8 cellular contexts compared by ENCODE assay signal in genomic region chr2:237700583-237701032, GRCh38.
A peak's percentile ranks its signal among the peaks of the same experiment; 100 is the strongest.
DNase-seq lines count a peak whose midpoint lies in the region; ATAC-seq and TF ChIP-seq lines count a peak whose summit lies in the region.

No MANE protein-coding gene starts in this region.

- no peaks in the 10 kb centered on the region for H3K9me3 Mint-ChIP-seq in T-helper 1 cell treated with Interleukin-12 subunit alpha and Interleukin-12 subunit beta and Interleukin-4 antibody, amounts not matched to agents 30 μg/mL and 1 μg/mL, for 36 hours

- no peaks in the 10 kb centered on the region for H3K27me3 ChIP-seq in BLaER1 treated with 17β-estradiol and CSF1 and Interleukin-3, amounts not matched to agents 10 nM and 100 nM
- no peaks in the 10 kb centered on the region for H3K27me3 ChIP-seq in lung (ENCODE audit: control insufficient read depth, insufficient read depth)

- H3K4me2 ChIP-seq in BLaER1 treated with 17β-estradiol and CSF1 and Interleukin-3, amounts not matched to agents 10 nM and 100 nM: peak overlapping the region; percentile 94 to 100 (median 98)

- DNase-seq in astrocyte of the cerebellum (ENCODE audit: low read depth) (peak; percentile 97), lung (ENCODE audit: low spot score) (no peak), hippocampal formation (lab: John Stamatoyannopoulos, UW) (no peak), SKM-1 treated with dmso at 0.1 percent for 144 hours (lab: John Stamatoyannopoulos, UW; ENCODE audit: unreplicated experiment) (no peak)
- peak; percentile 82 to 83 for DNase-seq in stimulated activated CD8-positive, alpha-beta memory T cell treated with anti-CD3 and anti-CD28 coated beads, Interleukin-15, amount 100 ng/mL, for 48 hours (ENCODE audit: low read depth in 2 of 2)

- 10 to 21% methylated on average over 11 of the region's 11 CpGs for WGBS in lung, 2 donors

- H3K4me3 ChIP-seq in BLaER1 treated with 17β-estradiol and CSF1 and Interleukin-3, amounts not matched to agents 10 nM and 100 nM: peak overlapping the region; percentile 5 to 57 (median 46); a peak in 14 of 20 replicates
- H3K4me3 ChIP-seq in astrocyte of the cerebellum (ENCODE audit: low read depth, low read length) (no peak overlapping the region), lung (no peak overlapping the region)

- peaks cover 100% of the 10 kb centered on the region in 10 experiments for H3K4me1 ChIP-seq in BLaER1 treated with 17β-estradiol and CSF1 and Interleukin-3, amounts not matched to agents 10 nM and 100 nM
- peaks cover 57 to 72% of the 10 kb centered on the region in 2 donors for H3K4me1 ChIP-seq in lung (ENCODE audit: control insufficient read depth in 2 of 2, insufficient read depth in 2 of 2, low read length in 2 of 2)

- peaks cover 84% of the 10 kb centered on the region for H3K4me1 Mint-ChIP-seq in T-helper 1 cell treated with Interleukin-12 subunit alpha and Interleukin-12 subunit beta and Interleukin-4 antibody, amounts not matched to agents 30 μg/mL and 1 μg/mL, for 36 hours (ENCODE audit: low read depth)

- peak overlapping the region; percentile 92 for H3K27ac Mint-ChIP-seq in T-helper 1 cell treated with Interleukin-12 subunit alpha and Interleukin-12 subunit beta and Interleukin-4 antibody, amounts not matched to agents 30 μg/mL and 1 μg/mL, for 36 hours

- no peaks in the 10 kb centered on the region; a peak in 1 of 22 replicates for H3K9me3 ChIP-seq in BLaER1 treated with 17β-estradiol and CSF1 and Interleukin-3, amounts not matched to agents 10 nM and 100 nM (replicated peaks in 1 of 11)
- H3K9me3 ChIP-seq in lung (ENCODE audit: control insufficient read depth in 2 of 2, insufficient read depth in 1 of 2, low read length in 1 of 2): no peaks in the 10 kb centered on the region

- H4K20me1 ChIP-seq in BLaER1 treated with 17β-estradiol and CSF1 and Interleukin-3, amounts not matched to agents 10 nM and 100 nM: peaks cover 90 to 100% (median 99%) of the 10 kb centered on the region in 11 experiments

- peak overlapping the region; percentile 63 to 99 (median 78); a peak in 21 of 22 replicates for H3K9ac ChIP-seq in BLaER1 treated with 17β-estradiol and CSF1 and Interleukin-3, amounts not matched to agents 10 nM and 100 nM

- H3K27ac ChIP-seq in BLaER1 treated with 17β-estradiol and CSF1 and Interleukin-3, amounts not matched to agents 10 nM and 100 nM: peak overlapping the region; percentile 67 to 97 (median 87)
- H3K27ac ChIP-seq in lung (ENCODE audit: low read depth in 1 of 2, low read length in 1 of 2): peak overlapping the region; percentile 73 to 77

- H3K27me3 Mint-ChIP-seq in T-helper 1 cell treated with Interleukin-12 subunit alpha and Interleukin-12 subunit beta and Interleukin-4 antibody, amounts not matched to agents 30 μg/mL and 1 μg/mL, for 36 hours (ENCODE audit: low read depth): no peaks in the 10 kb centered on the region

- in situ Hi-C loops in astrocyte of the cerebellum (cut with HindIII; ENCODE audit: low sequenced_read_pairs): no loop called here

- ATAC-seq in HG02759 (IDR thresholded peaks at IDR 0.05; ENCODE audit: unreplicated experiment) (peak; percentile 37), lung (ENCODE audit: insufficient read depth, low FRiP score) (no peak)

- peaks cover 0 to 16% (median 9%) of the 10 kb centered on the region in 11 experiments; a peak in 14 of 22 replicates for H3K36me3 ChIP-seq in BLaER1 treated with 17β-estradiol and CSF1 and Interleukin-3, amounts not matched to agents 10 nM and 100 nM
- no peaks in the 10 kb centered on the region for H3K36me3 ChIP-seq in lung (ENCODE audit: control insufficient read depth in 2 of 2, insufficient read depth in 2 of 2, low read length in 2 of 2)

- TF ChIP-seq CTCF in astrocyte of the cerebellum (IDR thresholded peaks at IDR 0.05; ENCODE audit: low read depth, low read length, missing control alignments) (no peak), lung (IDR thresholded peaks at IDR 0.05; ENCODE audit: control extremely low read depth, extremely low read depth) (no peak)

- peak overlapping the region; percentile 47 for H3K4me3 Mint-ChIP-seq in T-helper 1 cell treated with Interleukin-12 subunit alpha and Interleukin-12 subunit beta and Interleukin-4 antibody, amounts not matched to agents 30 μg/mL and 1 μg/mL, for 36 hours

- H3K36me3 Mint-ChIP-seq in T-helper 1 cell treated with Interleukin-12 subunit alpha and Interleukin-12 subunit beta and Interleukin-4 antibody, amounts not matched to agents 30 μg/mL and 1 μg/mL, for 36 hours (ENCODE audit: low read depth): peaks cover 11% of the 10 kb centered on the region

Comparison
In these comparisons a context has a peak if more than half of its experiments do, and no peak if none do; other contexts are left out.
1. H3K4me3 ChIP-seq: peak in BLaER1 treated with 17β-estradiol and CSF1 and Interleukin-3, amounts not matched to agents 10 nM and 100 nM (10 of 10); none in astrocyte of the cerebellum (single experiment) and lung (single experiment).
2. DNase-seq: peak in astrocyte of the cerebellum (single experiment) and stimulated activated CD8-positive, alpha-beta memory T cell treated with anti-CD3 and anti-CD28 coated beads, Interleukin-15, amount 100 ng/mL, for 48 hours (2 of 2); none in lung (single experiment), hippocampal formation (0 of 2) and SKM-1 treated with dmso at 0.1 percent for 144 hours (single experiment).